14 cellular contexts compared by ENCODE assay signal in genomic region chr6:135088232-135088760, GRCh38. TPM values are rescaled to one million over a fixed set of nuclear protein-coding genes. Genes with fewer than 3 reads are reported as not detected.
DNase-seq lines count a peak whose midpoint lies in the region; ATAC-seq and TF ChIP-seq lines count a peak whose summit lies in the region.
"Had no signal": no experiment of that assay in that cellular context is flagged by ENCODE, and none has a peak within 500 bp of the region (broad histone marks: within the 10 kb centered on the region; RNA-seq: fewer than 3 reads in every experiment).

No MANE protein-coding gene starts in this region.

- intact Hi-C loops in dendritic cell treated with granulocyte-macrophage colony-stimulating factor and Interleukin-4, amounts not matched to agents 40 ng/mL and 50 ng/mL, for 4 days (cut with micrococcal nuclease) = no loop called here
- intact Hi-C loops in colonic mucosa (cut with DNase I) = no loop called here

- H3K36me3 ChIP-seq in CD8-positive, alpha-beta memory T cell (ENCODE audit: insufficient read depth, low read length) = no peaks in the 10 kb centered on the region
- no peaks in the 10 kb centered on the region for H3K36me3 ChIP-seq in colonic mucosa
- H3K36me3 ChIP-seq: uterus had no signal

- no peaks in the 10 kb centered on the region for H3K9me3 ChIP-seq in CD8-positive, alpha-beta memory T cell (ENCODE audit: low read length)
- no peaks in the 10 kb centered on the region for H3K9me3 ChIP-seq in colonic mucosa
- H3K9me3 ChIP-seq: uterus had no signal

- H3K9ac ChIP-seq in colonic mucosa (ENCODE audit: low read depth in 2 of 2, low read length in 2 of 2) = no peak overlapping the region

- peak overlapping the region; percentile 49 for H3K4me3 ChIP-seq in CD8-positive, alpha-beta memory T cell (ENCODE audit: low read length)
- H3K4me3 ChIP-seq in HL-60 (replicated peaks; ENCODE audit: insufficient read depth, low read length) (no peak overlapping the region), colonic mucosa (no peak overlapping the region)
- H3K4me3 ChIP-seq: dorsolateral prefrontal cortex, hepatocyte, uterus had no signal

- H3K36me3 Mint-ChIP-seq in CD8-positive, alpha-beta memory T cell = no peaks in the 10 kb centered on the region
- H3K36me3 Mint-ChIP-seq in dendritic cell treated with granulocyte-macrophage colony-stimulating factor and Interleukin-4, amounts not matched to agents 40 ng/mL and 50 ng/mL, for 4 days (ENCODE audit: low read depth) = no peaks in the 10 kb centered on the region
- H3K36me3 Mint-ChIP-seq: naive B cell had no signal

- CTCF ChIA-PET in CD8-positive, alpha-beta memory T cell (lab: Charles Lee) = interaction anchor here (0.8 to 4.2 kb wide), 14 partner anchors 13 to 95 kb away, joined by 3 to 23 read pairs (median 4); partner anchors contain the start of genes HBS1L and MYB

- H3K27ac Mint-ChIP-seq in CD8-positive, alpha-beta memory T cell = peak overlapping the region; percentile 74 to 97 (median 92)
- H3K27ac Mint-ChIP-seq in dendritic cell treated with granulocyte-macrophage colony-stimulating factor and Interleukin-4, amounts not matched to agents 40 ng/mL and 50 ng/mL, for 4 days = no peak overlapping the region

- POLR2A ChIA-PET in CD8-positive, alpha-beta memory T cell (lab: Charles Lee) = interaction anchor here (0.7 to 1.6 kb wide), 6 partner anchors 15 to 92 kb away, joined by 3 to 4 read pairs (median 4); partner anchors contain the start of genes HBS1L and MYB

- no peaks in the 10 kb centered on the region for H3K27me3 Mint-ChIP-seq in CD8-positive, alpha-beta memory T cell
- H3K27me3 Mint-ChIP-seq in dendritic cell treated with granulocyte-macrophage colony-stimulating factor and Interleukin-4, amounts not matched to agents 40 ng/mL and 50 ng/mL, for 4 days = no peaks in the 10 kb centered on the region

- peak; percentile 7 for ATAC-seq in GM21423 (IDR thresholded peaks at IDR 0.05; ENCODE audit: unreplicated experiment)
- no peak for ATAC-seq in GM19397 (IDR thresholded peaks at IDR 0.05; ENCODE audit: unreplicated experiment)

- peaks cover 48 to 60% (median 53%) of the 10 kb centered on the region in 3 donors for H3K4me1 Mint-ChIP-seq in CD8-positive, alpha-beta memory T cell
- H3K4me1 Mint-ChIP-seq in dendritic cell treated with granulocyte-macrophage colony-stimulating factor and Interleukin-4, amounts not matched to agents 40 ng/mL and 50 ng/mL, for 4 days (ENCODE audit: low read depth) = peaks cover 22% of the 10 kb centered on the region

- H3K4me3 Mint-ChIP-seq in CD8-positive, alpha-beta memory T cell = peak overlapping the region; percentile 71 to 86 (median 78)
- peak overlapping the region; percentile 46 for H3K4me3 Mint-ChIP-seq in dendritic cell treated with granulocyte-macrophage colony-stimulating factor and Interleukin-4, amounts not matched to agents 40 ng/mL and 50 ng/mL, for 4 days

- no peak for DNase-seq in CD8-positive, alpha-beta memory T cell
- DNase-seq in HL-60 (ENCODE audit: low read depth in 1 of 2, low spot score in 1 of 2) (peak in 1 of 2 experiments; percentile 5), NCI-H446 treated with DMSO at 0.1 percent for 48 hours (lab: John Stamatoyannopoulos, UW) (no peak), colonic mucosa (no peak), mesenteric fat pad (ENCODE audit: low spot score) (no peak)
- DNase-seq: dorsolateral prefrontal cortex, naive B cell, NCI-H2081 treated with DMSO at 0.1 percent for 48 hours, Right ventricle myocardium superior, uterus had no signal

- no peak overlapping the region for H3K27ac ChIP-seq in CD8-positive, alpha-beta memory T cell (ENCODE audit: low read depth, low read length)
- peak overlapping the region; percentile 50 for H3K27ac ChIP-seq in HL-60 (replicated peaks)
- H3K27ac ChIP-seq in colonic mucosa = no peak overlapping the region
- H3K27ac ChIP-seq: dorsolateral prefrontal cortex, hepatocyte, uterus had no signal

- H3K27me3 ChIP-seq in CD8-positive, alpha-beta memory T cell (ENCODE audit: insufficient read depth, low read length, poor library complexity, severe bottlenecking) = no peaks in the 10 kb centered on the region
- H3K27me3 ChIP-seq in HL-60 (ENCODE audit: insufficient read depth, poor library complexity, severe bottlenecking) (no peaks in the 10 kb centered on the region), colonic mucosa (no peaks in the 10 kb centered on the region)
- H3K27me3 ChIP-seq: dorsolateral prefrontal cortex, hepatocyte, uterus had no signal

- no peaks in the 10 kb centered on the region for H3K9me3 Mint-ChIP-seq in CD8-positive, alpha-beta memory T cell
- no peaks in the 10 kb centered on the region for H3K9me3 Mint-ChIP-seq in dendritic cell treated with granulocyte-macrophage colony-stimulating factor and Interleukin-4, amounts not matched to agents 40 ng/mL and 50 ng/mL, for 4 days
- H3K9me3 Mint-ChIP-seq: naive B cell had no signal

- TF ChIP-seq CTCF in HL-60 (IDR thresholded peaks at IDR 0.05; ENCODE audit: insufficient read depth, low read length) (no peak), colonic mucosa (IDR thresholded peaks at IDR 0.05) (no peak)

- peaks cover 60% of the 10 kb centered on the region for H3K4me1 ChIP-seq in CD8-positive, alpha-beta memory T cell (ENCODE audit: insufficient read depth, low read length)
- H3K4me1 ChIP-seq in colonic mucosa = no peaks in the 10 kb centered on the region
- H3K4me1 ChIP-seq: uterus had no signal

RNA-seq across cellular contexts. Expression of gene HBS1L, which starts 33.7 kb away (rescaled TPM):
- 100 to 1,000 TPM; 145 to 147 TPM for total RNA-seq in CD8-positive, alpha-beta memory T cell
- polyA plus RNA-seq in CD8-positive, alpha-beta memory T cell = 45.6 TPM
- total RNA-seq in colonic mucosa (10 to 100 TPM; 58.1 to 59.7 TPM), mesenteric fat pad (66.4 TPM)
